Comparison of ENCODE assay signal across 8 cellular contexts in genomic region chr10:114520453-114520852, GRCh38.
A peak's percentile ranks its signal among the peaks of the same experiment; 100 is the strongest.
DNase-seq lines count a peak whose midpoint lies in the region; ATAC-seq and TF ChIP-seq lines count a peak whose summit lies in the region.
"Had no signal": no experiment of that assay in that cellular context is flagged by ENCODE, and none has a peak within 500 bp of the region (broad histone marks: within the 10 kb centered on the region; RNA-seq: fewer than 3 reads in every experiment).

No MANE protein-coding gene starts in this region.

- H3K27ac ChIP-seq in esophagus (ENCODE audit: low read depth in 2 of 2, low read length in 1 of 2) (peak overlapping the region; percentile 96), sigmoid colon (peak overlapping the region in 3 of 4 donors; percentile 6 to 75 (median 37))

- DNase-seq in EL, result peak; percentile 84
- peak; percentile 15 for DNase-seq in NCI-H774 (lab: John Stamatoyannopoulos, UW)
- no peak for DNase-seq in sigmoid colon
- DNase-seq in NCI-H446 (lab: John Stamatoyannopoulos, UW), result no peak
- DNase-seq: midbrain had no signal

- TF ChIP-seq CTCF in sigmoid colon (IDR thresholded peaks at IDR 0.05), result no peak

- no peaks in the 10 kb centered on the region for H3K27me3 ChIP-seq in esophagus (ENCODE audit: control insufficient read depth in 1 of 2, insufficient read depth in 2 of 2, low read length in 2 of 2)
- H3K27me3 ChIP-seq in sigmoid colon, result no peaks in the 10 kb centered on the region

- no peak for TF ChIP-seq POLR2A in sigmoid colon (IDR thresholded peaks at IDR 0.05)

- ATAC-seq in HG02885 (IDR thresholded peaks at IDR 0.05; ENCODE audit: poor library complexity, unreplicated experiment) (no peak), GM21529 (IDR thresholded peaks at IDR 0.05; ENCODE audit: unreplicated experiment) (no peak)

- WGBS in esophagus, 2 donors, result 19 to 21% methylated on average over 4 of the region's 4 CpGs
- 9 to 34% methylated on average over 4 of the region's 4 CpGs for WGBS in sigmoid colon, 2 donors

- no peak overlapping the region for H3K4me3 ChIP-seq in esophagus (ENCODE audit: low read depth in 1 of 2, low read length in 2 of 2)
- H3K4me3 ChIP-seq in sigmoid colon, result no peak overlapping the region

- H3K9me3 ChIP-seq in esophagus (ENCODE audit: control insufficient read depth in 2 of 2, insufficient read depth in 1 of 2, low read depth in 1 of 2, low read length in 1 of 2) (no peaks in the 10 kb centered on the region), sigmoid colon (no peaks in the 10 kb centered on the region)

- intact Hi-C loops in sigmoid colon (cut with DNase I), result no loop called here

- H3K36me3 ChIP-seq in esophagus (ENCODE audit: control insufficient read depth in 2 of 2, insufficient read depth in 2 of 2, low read length in 1 of 2), result no peaks in the 10 kb centered on the region
- no peaks in the 10 kb centered on the region for H3K36me3 ChIP-seq in sigmoid colon

- TF ChIP-seq EP300 in sigmoid colon (IDR thresholded peaks at IDR 0.05), result no peak

- peaks cover 0 to 14% of the 10 kb centered on the region in 2 donors for H3K4me1 ChIP-seq in esophagus (ENCODE audit: control insufficient read depth in 2 of 2, insufficient read depth in 2 of 2, low read length in 1 of 2)
- H3K4me1 ChIP-seq in sigmoid colon, result peaks cover 0 to 8% (median 4%) of the 10 kb centered on the region in 4 donors

Comparison
In these comparisons a context has a peak if more than half of its experiments do, and no peak if none do; other contexts are left out.
1. DNase-seq: peak in EL (single experiment) and NCI-H774 (single experiment); none in sigmoid colon (single experiment) and NCI-H446 (0 of 2).